ENCODE assay signal across 27 cellular contexts in genomic region chrX:16934212-16934611, GRCh38.
"Had no signal": no experiment of that assay in that cellular context is flagged by ENCODE, and none has a peak within 500 bp of the region (broad histone marks: within the 10 kb centered on the region; RNA-seq: fewer than 3 reads in every experiment).

No MANE protein-coding gene starts in this region.

- FAIRE-seq: kidney, urothelium cell line had no signal

- H3K36me3 ChIP-seq: gastroesophageal sphincter, heart left ventricle, ovary, sigmoid colon, thoracic aorta, tibial nerve, upper lobe of left lung had no signal

- H3K4me1 ChIP-seq: foreskin keratinocyte, gastroesophageal sphincter, heart left ventricle, psoas muscle, sigmoid colon, tibial nerve, upper lobe of left lung had no signal

- H3K4me3 ChIP-seq: gastroesophageal sphincter, heart left ventricle, hepatocyte, lung, mucosa of descending colon, ovary, psoas muscle, sigmoid colon, skin epidermis, thoracic aorta, tibial nerve, upper lobe of left lung had no signal

- H3K27ac ChIP-seq: epithelial cell of prostate, foreskin keratinocyte, gastroesophageal sphincter, heart left ventricle, hepatocyte, ovary, psoas muscle, sigmoid colon, skin epidermis, thoracic aorta, tibial nerve, upper lobe of left lung had no signal

- H3K9me3 ChIP-seq: mucosa of descending colon, thoracic aorta had no signal

- H3K4me2 ChIP-seq: hepatocyte had no signal

- H2AFZ ChIP-seq: hepatocyte had no signal

- H3K27me3 ChIP-seq: foreskin keratinocyte, gastroesophageal sphincter, hepatocyte, ovary, sigmoid colon, upper lobe of left lung had no signal

- ATAC-seq: esophagus mucosa; foreskin keratinocyte; gastroesophageal sphincter; heart left ventricle; left lobe of liver; mucosa of descending colon; naive thymus-derived CD8-positive, alpha-beta T cell; psoas muscle; right cardiac atrium; stimulated activated naive B cell treated with anti-CD40 and anti-IgM and Interleukin-4, amounts not matched to agents 10 μg/mL and 1 μg/mL and 100 μg/mL, for 72 hours had no signal

- H3K79me2 ChIP-seq: hepatocyte had no signal

- DNase-seq: cortex of kidney; endodermal cell; foreskin keratinocyte; heart left ventricle; kidney; mucosa of descending colon; naive thymus-derived CD8-positive, alpha-beta T cell; occipital lobe; ovary; posterior cingulate gyrus; psoas muscle; right cardiac atrium; sigmoid colon; stimulated activated CD4-positive, alpha-beta T cell treated with anti-CD3 and anti-CD28 coated beads, Interleukin-15, amount 100 ng/mL, for 24 hours; stimulated activated CD4-positive, alpha-beta T cell treated with anti-CD3 and anti-CD28 coated beads, Interleukin-2, amount 100 ng/mL, for 48 hours; stimulated activated naive B cell treated with anti-CD40 and anti-IgM and Interleukin-4, amounts not matched to agents 10 μg/mL and 1 μg/mL and 100 μg/mL, for 72 hours; upper lobe of left lung had no signal
